Comparison of ENCODE assay signal across 22 cellular contexts in the genomic region with DNA sequence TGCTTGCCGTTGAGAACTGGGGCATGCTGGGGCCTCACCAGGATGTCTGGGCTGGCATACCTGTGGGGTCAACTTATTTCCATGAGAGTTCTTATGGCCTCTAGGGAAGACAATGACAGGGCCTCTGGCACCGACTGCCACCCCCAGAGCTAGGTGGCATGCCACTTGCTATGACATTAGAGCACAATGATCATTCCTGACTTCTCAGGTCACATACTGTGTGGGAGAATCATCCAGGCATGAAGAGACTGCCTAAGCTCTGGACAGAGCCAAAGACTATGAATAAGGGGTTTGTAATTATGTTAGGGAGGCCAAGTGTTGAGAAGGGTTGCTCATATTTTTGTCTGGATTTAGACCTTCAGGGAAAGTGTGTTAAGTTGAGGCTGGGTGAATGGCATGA.
A peak's percentile ranks its signal among the peaks of the same experiment; 100 is the strongest.
DNase-seq lines count a peak whose midpoint lies in the region; ATAC-seq and TF ChIP-seq lines count a peak whose summit lies in the region.
"Had no signal": no experiment of that assay in that cellular context is flagged by ENCODE, and none has a peak within 500 bp of the region (broad histone marks: within the 10 kb centered on the region; RNA-seq: fewer than 3 reads in every experiment).

No MANE protein-coding gene starts in this region.

- DNase-seq in D341Med (ENCODE audit: low spot score) (peak; percentile 25), kidney glomerular epithelial cell (lab: John Stamatoyannopoulos, UW) (peak; percentile 1), caudate nucleus (lab: John Stamatoyannopoulos, UW) (no peak)
- DNase-seq: BE2C; CD4-positive, CD25-positive, alpha-beta regulatory T cell; COR-L47; DMS153; IMR-90; Karpas-422; MG63; NCI-H1048; NCI-H1436 treated with DMSO at 0.1 percent for 48 hours; NCI-H2029 treated with DMSO at 0.1 percent for 48 hours; NCI-H524; NCI-H82; PC-3; SJCRH30 had no signal

- H3K36me3 Mint-ChIP-seq in stimulated activated memory B cell treated with anti-CD40 and anti-IgM and Interleukin-4, amounts not matched to agents 10 μg/mL and 1 μg/mL and 100 μg/mL, for 72 hours, result no peaks in the 10 kb centered on the region
- H3K36me3 Mint-ChIP-seq: CD4-positive, CD25-positive, alpha-beta regulatory T cell had no signal

- no peak overlapping the region for H3K27ac ChIP-seq in caudate nucleus (ENCODE audit: low read depth, low read length)
- H3K27ac ChIP-seq: SJCRH30 had no signal

- peak; percentile 9 for ATAC-seq in stimulated activated memory B cell treated with anti-CD40 and anti-IgM and Interleukin-4, amounts not matched to agents 10 μg/mL and 1 μg/mL and 100 μg/mL, for 72 hours
- no peak for ATAC-seq in HG02884 (IDR thresholded peaks at IDR 0.05; ENCODE audit: unreplicated experiment)
- ATAC-seq in HG03460 (IDR thresholded peaks at IDR 0.05; ENCODE audit: unreplicated experiment), result no peak
- ATAC-seq in GM18502 (IDR thresholded peaks at IDR 0.05; ENCODE audit: poor library complexity, unreplicated experiment), result no peak
- ATAC-seq: PC-3 had no signal

- H3K4me1 Mint-ChIP-seq in stimulated activated memory B cell treated with anti-CD40 and anti-IgM and Interleukin-4, amounts not matched to agents 10 μg/mL and 1 μg/mL and 100 μg/mL, for 72 hours, result no peaks in the 10 kb centered on the region
- H3K4me1 Mint-ChIP-seq: CD4-positive, CD25-positive, alpha-beta regulatory T cell had no signal

- no peak; the same call in 1 of the 2 replicates for TF ChIP-seq RAD21 in Ishikawa (IDR thresholded peaks at IDR 0.05; ENCODE audit: low read depth)

- no peaks in the 10 kb centered on the region for H3K9me3 Mint-ChIP-seq in stimulated activated memory B cell treated with anti-CD40 and anti-IgM and Interleukin-4, amounts not matched to agents 10 μg/mL and 1 μg/mL and 100 μg/mL, for 72 hours

- H3K27me3 Mint-ChIP-seq in stimulated activated memory B cell treated with anti-CD40 and anti-IgM and Interleukin-4, amounts not matched to agents 10 μg/mL and 1 μg/mL and 100 μg/mL, for 72 hours, result peaks cover 34% of the 10 kb centered on the region
- H3K27me3 Mint-ChIP-seq: CD4-positive, CD25-positive, alpha-beta regulatory T cell had no signal

- no peak overlapping the region for H3K4me3 Mint-ChIP-seq in stimulated activated memory B cell treated with anti-CD40 and anti-IgM and Interleukin-4, amounts not matched to agents 10 μg/mL and 1 μg/mL and 100 μg/mL, for 72 hours
- H3K4me3 Mint-ChIP-seq: CD4-positive, CD25-positive, alpha-beta regulatory T cell had no signal

- peak; percentile 98 for TF ChIP-seq EP300 in Ishikawa (IDR thresholded peaks at IDR 0.05; ENCODE audit: borderline replicate concordance)

- H3K27ac Mint-ChIP-seq in stimulated activated memory B cell treated with anti-CD40 and anti-IgM and Interleukin-4, amounts not matched to agents 10 μg/mL and 1 μg/mL and 100 μg/mL, for 72 hours, result no peak overlapping the region
- H3K27ac Mint-ChIP-seq: CD4-positive, CD25-positive, alpha-beta regulatory T cell had no signal

TF ChIP-seq in Ishikawa, 13 proteins besides CTCF, POLR2A, EP300 and RAD21:
- TF ChIP-seq FOXM1 (IDR thresholded peaks at IDR 0.05; ENCODE audit: borderline replicate concordance, low read depth) (peak; percentile 87), REST (IDR thresholded peaks at IDR 0.05; ENCODE audit: low read depth) (no peak; the same call in 1 of the 2 replicates), TCF12 (IDR thresholded peaks at IDR 0.05; ENCODE audit: low read depth) (peak; percentile 92), ZBTB7A (IDR thresholded peaks at IDR 0.05; ENCODE audit: low read depth) (no peak), TEAD4 (IDR thresholded peaks at IDR 0.05) (peak; percentile 82), YY1 (IDR thresholded peaks at IDR 0.05; ENCODE audit: low read depth) (peak; percentile 60; the same call in 1 of the 2 replicates), MAX (IDR thresholded peaks at IDR 0.05) (0 out of 2 replicates have a peak, but pooled peaks have one; percentile 19), TAF1 (IDR thresholded peaks at IDR 0.05; ENCODE audit: low read depth) (0 out of 2 replicates have a peak, but pooled peaks have one; percentile 34), NFIC (IDR thresholded peaks at IDR 0.05) (peak; percentile 83)

Comparison
In these comparisons a context has a peak if more than half of its experiments do, and no peak if none do; other contexts are left out.
1. DNase-seq: peak in D341Med (single experiment) and kidney glomerular epithelial cell (single experiment); none in caudate nucleus (0 of 61).